ENCODE assay signal across 23 cellular contexts in the genomic region with DNA sequence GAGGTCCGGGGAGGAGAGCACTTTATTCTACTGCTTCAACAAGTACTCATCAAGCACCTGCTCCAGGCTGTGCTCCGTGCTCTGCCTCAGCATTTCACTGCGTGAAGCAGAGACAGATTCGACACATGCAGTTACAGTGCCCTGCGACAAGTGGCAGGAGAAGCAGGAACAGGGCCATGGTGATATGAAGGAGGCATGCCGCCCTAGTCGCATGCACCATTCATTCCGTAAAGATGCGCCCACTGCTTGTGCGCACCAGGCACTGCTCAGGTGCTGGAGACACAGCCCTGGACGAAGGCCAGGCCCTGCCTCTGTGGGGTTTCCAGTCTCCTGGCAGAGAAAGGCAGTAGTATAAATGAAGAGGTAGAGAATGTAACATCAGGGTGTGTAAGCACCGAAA.
"Had no signal": no experiment of that assay in that cellular context is flagged by ENCODE, and none has a peak within 500 bp of the region (broad histone marks: within the 10 kb centered on the region; RNA-seq: fewer than 3 reads in every experiment).

No MANE protein-coding gene starts in this region.

- H3K9me3 Mint-ChIP-seq: activated CD8-positive, alpha-beta T cell treated with anti-CD3 and anti-CD28 coated beads for 36 hours; activated T-helper 17 cell treated with anti-CD3 and anti-CD28 coated beads, Interleukin-2, amount 50 U/mL, for 72 hours; central memory CD8-positive, alpha-beta T cell; nephron progenitor cell; stimulated activated naive B cell treated with anti-CD40 and anti-IgM and Interleukin-4, amounts not matched to agents 10 μg/mL and 1 μg/mL and 100 μg/mL, for 72 hours; type B pancreatic cell had no signal

- H3K4me3 Mint-ChIP-seq: activated CD4-positive, alpha-beta T cell treated with anti-CD3 and anti-CD28 coated beads, Interleukin-2, amount 10 ng/mL, durations not matched to agents 7 days and 5 days; activated CD8-positive, alpha-beta T cell treated with anti-CD3 and anti-CD28 coated beads for 36 hours; activated T-helper 17 cell treated with anti-CD3 and anti-CD28 coated beads, Interleukin-2, amount 50 U/mL, for 72 hours; central memory CD8-positive, alpha-beta T cell; nephron progenitor cell; stimulated activated naive B cell treated with anti-CD40 and anti-IgM and Interleukin-4, amounts not matched to agents 10 μg/mL and 1 μg/mL and 100 μg/mL, for 72 hours; type B pancreatic cell had no signal

- FAIRE-seq: TTC549 had no signal

- H3K4me3 ChIP-seq: gastroesophageal sphincter, mucosa of descending colon, testis had no signal

- H3K27ac ChIP-seq: epithelial cell of prostate, gastroesophageal sphincter, testis, WERI-Rb-1 had no signal

- ATAC-seq: activated CD8-positive, alpha-beta T cell treated with anti-CD3 and anti-CD28 coated beads for 36 hours; activated naive CD4-positive, alpha-beta T cell treated with anti-CD3 and anti-CD28 coated beads, Interleukin-2, amount 50 U/mL, for 72 hours; activated T-helper 17 cell treated with anti-CD3 and anti-CD28 coated beads, Interleukin-2, amount 50 U/mL, for 72 hours; gastroesophageal sphincter; stimulated activated naive B cell treated with anti-CD40 and anti-IgM and Interleukin-4, amounts not matched to agents 10 μg/mL and 1 μg/mL and 100 μg/mL, for 72 hours had no signal

- H3K4me1 ChIP-seq: gastroesophageal sphincter had no signal

- H3K27me3 Mint-ChIP-seq: activated CD4-positive, alpha-beta T cell treated with anti-CD3 and anti-CD28 coated beads, Interleukin-2, amount 10 ng/mL, durations not matched to agents 7 days and 5 days; activated CD8-positive, alpha-beta T cell treated with anti-CD3 and anti-CD28 coated beads for 36 hours; activated T-helper 17 cell treated with anti-CD3 and anti-CD28 coated beads, Interleukin-2, amount 50 U/mL, for 72 hours; central memory CD8-positive, alpha-beta T cell; stimulated activated naive B cell treated with anti-CD40 and anti-IgM and Interleukin-4, amounts not matched to agents 10 μg/mL and 1 μg/mL and 100 μg/mL, for 72 hours had no signal

- H3K9me3 ChIP-seq: gastroesophageal sphincter, mucosa of descending colon, testis had no signal

- H3K36me3 Mint-ChIP-seq: stimulated activated naive B cell treated with anti-CD40 and anti-IgM and Interleukin-4, amounts not matched to agents 10 μg/mL and 1 μg/mL and 100 μg/mL, for 72 hours; type B pancreatic cell had no signal

- DNase-seq: activated CD4-positive, alpha-beta T cell treated with anti-CD3 and anti-CD28 coated beads, Interleukin-2, amount 10 ng/mL, durations not matched to agents 7 days and 5 days; activated CD4-positive, CD25-positive, alpha-beta regulatory T cell treated with anti-CD3 and anti-CD28 coated beads, Interleukin-2, amount 50 U/mL, for 72 hours; activated CD8-positive, alpha-beta T cell treated with anti-CD3 and anti-CD28 coated beads for 36 hours; aorta; brain microvascular endothelial cell; cortex of kidney; mucosa of descending colon; nephron progenitor cell; occipital lobe; retina; stimulated activated CD4-positive, alpha-beta T cell treated with anti-CD3 and anti-CD28 coated beads, Interleukin-2, amount 100 ng/mL, for 48 hours; stimulated activated CD8-positive, alpha-beta memory T cell treated with anti-CD3 and anti-CD28 coated beads, Interleukin-4, amount 100 ng/mL, for 48 hours; stimulated activated naive B cell treated with anti-CD40 and anti-IgM and Interleukin-4, amounts not matched to agents 10 μg/mL and 1 μg/mL and 100 μg/mL, for 72 hours; T-helper 1 cell; WERI-Rb-1 had no signal

- H3K36me3 ChIP-seq: brain microvascular endothelial cell, gastroesophageal sphincter, WERI-Rb-1 had no signal

- H3K27ac Mint-ChIP-seq: activated CD4-positive, alpha-beta T cell treated with anti-CD3 and anti-CD28 coated beads, Interleukin-2, amount 10 ng/mL, durations not matched to agents 7 days and 5 days; activated CD8-positive, alpha-beta T cell treated with anti-CD3 and anti-CD28 coated beads for 36 hours; activated T-helper 17 cell treated with anti-CD3 and anti-CD28 coated beads, Interleukin-2, amount 50 U/mL, for 72 hours; type B pancreatic cell had no signal
